Comparison of ENCODE assay signal across 8 cellular contexts in the genomic region with DNA sequence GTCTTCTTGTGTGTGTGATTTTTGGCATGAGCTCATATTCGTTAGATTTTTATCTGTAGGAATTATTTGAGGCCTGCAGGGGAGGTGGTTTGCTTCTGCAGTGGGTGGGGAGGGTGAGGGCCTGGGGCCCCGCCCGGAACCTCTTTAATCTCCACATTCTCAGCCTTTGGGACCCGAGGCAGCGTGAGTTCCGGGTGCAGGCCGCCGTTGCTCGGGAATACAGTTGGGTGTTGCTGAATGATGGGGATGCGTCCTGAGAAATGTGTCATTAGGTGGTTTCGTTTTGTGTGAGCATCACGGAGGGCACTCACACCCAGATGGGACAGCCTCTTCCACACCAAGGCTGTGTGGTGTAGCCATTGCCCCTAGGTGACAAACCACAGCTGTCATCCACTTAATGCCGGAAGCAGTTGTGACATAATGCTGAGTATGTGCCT. TPM values are rescaled to one million over a fixed set of nuclear protein-coding genes. Genes with fewer than 3 reads are reported as not detected.
DNase-seq lines count a peak whose midpoint lies in the region; ATAC-seq and TF ChIP-seq lines count a peak whose summit lies in the region.

No MANE protein-coding gene starts in this region.

- peaks cover 4% of the 10 kb centered on the region for H3K9me3 Mint-ChIP-seq in endothelial cell (ENCODE audit: unreplicated experiment)

- peak; percentile 37 to 45 for DNase-seq in activated CD4-positive, alpha-beta T cell treated with anti-CD3 and anti-CD28 coated beads for 4 hours
- DNase-seq in endothelial cell (ENCODE audit: low spot score), result no peak
- DNase-seq in stimulated activated CD8-positive, alpha-beta memory T cell treated with anti-CD3 and anti-CD28 coated beads, Interleukin-4, amount 100 ng/mL, for 1 hour (ENCODE audit: low read depth in 2 of 2, low spot score in 1 of 2), result peak; percentile 42 to 53
- DNase-seq in HuH-7 (ENCODE audit: low spot score), result no peak
- no peak for DNase-seq in epidermal melanocyte (ENCODE audit: insufficient read length, low spot score)
- no peak for DNase-seq in COLO829 (ENCODE audit: low spot score)
- DNase-seq in KBM-7, result no peak

- H3K36me3 Mint-ChIP-seq in endothelial cell (ENCODE audit: low read depth, unreplicated experiment), result peaks cover 18% of the 10 kb centered on the region

- H3K27me3 Mint-ChIP-seq in endothelial cell (ENCODE audit: unreplicated experiment), result peaks cover 6% of the 10 kb centered on the region

- peak overlapping the region; percentile 2 for H3K4me3 Mint-ChIP-seq in endothelial cell (ENCODE audit: unreplicated experiment)

- TF ChIP-seq CTCF in endothelial cell (IDR thresholded peaks at IDR 0.05; ENCODE audit: unreplicated experiment), result no peak

- H3K27ac Mint-ChIP-seq in endothelial cell (ENCODE audit: unreplicated experiment), result peak overlapping the region; percentile 39

- in situ Hi-C loops in KBM-7 (cut with MboI; ENCODE audit: low pct_unique_long_range_greater_than_20kb, low sequenced_read_pairs), result no loop called here

- peaks cover 3% of the 10 kb centered on the region for H3K4me1 Mint-ChIP-seq in endothelial cell (ENCODE audit: unreplicated experiment)

- ATAC-seq in HG03432 (IDR thresholded peaks at IDR 0.05; ENCODE audit: unreplicated experiment), result peak; percentile 52

RNA-seq across cellular contexts. Expression of a gene that starts 13.7 kb away (rescaled TPM):
- not detected for total RNA-seq in endothelial cell (ENCODE audit: unreplicated experiment)

RNA-seq across cellular contexts. Expression of a gene that starts 28.5 kb away (rescaled TPM):
- 11.4 TPM for total RNA-seq in endothelial cell (ENCODE audit: unreplicated experiment)

RNA-seq across cellular contexts. Expression of a gene that starts 46.0 kb away (rescaled TPM):
- 0.33 TPM for total RNA-seq in endothelial cell (ENCODE audit: unreplicated experiment)

Comparison
In these comparisons a context has a peak if more than half of its experiments do, and no peak if none do; other contexts are left out.
1. DNase-seq: peak in activated CD4-positive, alpha-beta T cell treated with anti-CD3 and anti-CD28 coated beads for 4 hours (2 of 2) and stimulated activated CD8-positive, alpha-beta memory T cell treated with anti-CD3 and anti-CD28 coated beads, Interleukin-4, amount 100 ng/mL, for 1 hour (2 of 2); none in endothelial cell (single experiment), HuH-7 (single experiment), epidermal melanocyte (single experiment), COLO829 (single experiment) and KBM-7 (single experiment).